Comparison of ENCODE assay signal across 8 cellular contexts in the genomic region with DNA sequence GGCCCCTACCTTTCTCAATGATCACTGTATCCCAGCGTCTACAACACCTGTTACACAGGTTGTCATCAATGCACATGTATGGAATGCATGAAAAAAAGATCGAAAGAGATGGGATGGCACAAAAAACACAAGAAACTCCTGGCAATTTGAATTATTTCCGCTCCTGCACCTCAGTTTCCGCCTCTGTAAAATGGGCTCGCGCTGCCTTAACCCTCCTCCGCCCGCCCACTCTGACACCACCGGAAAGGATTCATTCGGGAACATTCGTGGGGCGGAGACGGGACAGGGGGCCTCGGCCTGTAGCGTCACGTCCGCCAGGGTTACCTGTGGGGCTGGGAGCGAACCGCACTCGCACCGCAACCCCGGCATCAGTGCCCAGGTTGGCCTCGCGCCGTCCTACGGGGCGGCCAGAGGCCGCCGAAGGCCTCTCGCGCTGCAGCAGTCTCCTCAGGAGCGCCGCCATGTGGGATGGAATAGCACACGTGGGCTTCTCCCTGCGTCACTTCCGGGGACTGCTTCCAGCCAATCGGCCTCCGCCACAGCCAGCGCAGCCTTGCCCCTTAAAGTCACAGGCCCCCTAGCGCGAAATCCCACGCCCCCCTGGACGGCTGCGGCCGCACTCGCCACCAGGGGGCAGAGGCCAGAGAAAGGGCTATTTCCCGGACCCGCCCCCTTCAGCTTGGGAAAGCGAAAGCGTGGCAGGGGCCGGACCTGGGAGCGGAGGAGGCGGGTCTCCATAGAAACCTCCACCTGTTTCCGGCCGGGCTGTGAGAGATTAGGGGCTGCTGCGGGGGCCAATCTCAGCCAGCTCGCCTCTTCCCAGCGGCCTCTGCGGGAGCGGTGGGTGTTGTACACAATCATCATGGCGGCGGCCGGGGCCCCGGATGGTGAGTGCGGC. TPM values are rescaled to one million over a fixed set of nuclear protein-coding genes. Genes with fewer than 3 reads are reported as not detected.
DNase-seq lines count a peak whose midpoint lies in the region; ATAC-seq and TF ChIP-seq lines count a peak whose summit lies in the region.

Gene EARS2, minus strand, starts transcription at position 470 of the 898 bp plus-strand sequence. Its CDS starts 7 bp downstream, at position 463.
A gene with protein sequence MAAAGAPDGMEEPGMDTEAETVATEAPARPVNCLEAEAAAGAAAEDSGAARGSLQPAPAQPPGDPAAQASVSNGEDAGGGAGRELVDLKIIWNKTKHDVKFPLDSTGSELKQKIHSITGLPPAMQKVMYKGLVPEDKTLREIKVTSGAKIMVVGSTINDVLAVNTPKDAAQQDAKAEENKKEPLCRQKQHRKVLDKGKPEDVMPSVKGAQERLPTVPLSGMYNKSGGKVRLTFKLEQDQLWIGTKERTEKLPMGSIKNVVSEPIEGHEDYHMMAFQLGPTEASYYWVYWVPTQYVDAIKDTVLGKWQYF (plus strand): TSS at position 847 of the 898 bp plus-strand sequence. CDS start 16 bp downstream, at position 863.

- H3K4me3 ChIP-seq in right cardiac atrium (ENCODE audit: low read length) (peak within 1 kb of the TSS; percentile 76), vagina (peak within 1 kb of the TSS; percentile 78 to 86)

- H3K27ac ChIP-seq in right cardiac atrium (ENCODE audit: low read length) (peak within 1 kb of the TSS; percentile 61), vagina (peak within 1 kb of the TSS; percentile 91)

- 2% methylated on average over 65 of the region's 65 CpGs for whole genome bisulfite sequencing in right cardiac atrium

- no peaks in the 10 kb centered on the region for H3K27me3 ChIP-seq in right cardiac atrium (ENCODE audit: control insufficient read depth, insufficient read depth)
- H3K27me3 ChIP-seq in vagina: no peaks in the 10 kb centered on the region

- DNase-seq in NCI-H187 (lab: John Stamatoyannopoulos, UW) (peak; percentile 80 to 89), T-helper 2 cell (peak; percentile 80 to 98 (median 97)), anterior cingulate cortex (lab: John Stamatoyannopoulos, UW) (peak; percentile 86 to 100 (median 96)), right cardiac atrium (peak; percentile 98 to 99 (median 99)), putamen (ENCODE audit: low spot score) (peak; percentile 97), vagina (ENCODE audit: extremely low spot score in 2 of 2) (peak; percentile 97 to 98)

- H3K9me3 ChIP-seq in right cardiac atrium (ENCODE audit: control insufficient read depth, low read length): no peaks in the 10 kb centered on the region
- no peaks in the 10 kb centered on the region for H3K9me3 ChIP-seq in vagina

- ATAC-seq in GM18499 (IDR thresholded peaks at IDR 0.05; ENCODE audit: insufficient read depth, unreplicated experiment) (peak; percentile 83), HG02943 (IDR thresholded peaks at IDR 0.05; ENCODE audit: low read depth, unreplicated experiment) (peak; percentile 91), right cardiac atrium (peak; percentile 98)

- H3K36me3 ChIP-seq in vagina: peaks cover 0 to 31% of the 10 kb centered on the region in 2 donors

- H3K4me1 ChIP-seq in right cardiac atrium (ENCODE audit: control insufficient read depth, insufficient read depth, low read length) (peaks cover 6% of the 10 kb centered on the region), vagina (peaks cover 42% of the 10 kb centered on the region)

- no peak for TF ChIP-seq POLR2A in vagina (IDR thresholded peaks at IDR 0.05)

- TF ChIP-seq CTCF in vagina (IDR thresholded peaks at IDR 0.05): peak; percentile 65 to 91 (median 67)

- intact Hi-C loops in right cardiac atrium (cut with DNase I): loop anchor here in 3 of 4 donors (2.0 to 5.0 kb wide), 2 partner anchors 40 kb away; partner anchors contain the start of gene NDUFAB1 (in 3 of the 3)
- intact Hi-C loops in vagina (cut with DNase I): no loop called here

RNA-seq across cellular contexts. Expression of gene EARS2, which starts in this region (rescaled TPM):
- total RNA-seq in right cardiac atrium: 10 to 100 TPM; 11.0 to 18.2 (median 13.7) TPM
- 15.9 TPM for polyA plus RNA-seq in right cardiac atrium
- total RNA-seq in vagina: 46.7 TPM

RNA-seq across cellular contexts. Expression of the second gene that starts in this region (rescaled TPM):
- total RNA-seq in right cardiac atrium (10 to 100 TPM; 47.8 to 69.5 (median 61.8) TPM), vagina (57.2 TPM)
- polyA plus RNA-seq in right cardiac atrium: 20.3 TPM

Comparison
In these comparisons a context has a peak if more than half of its experiments do, and no peak if none do; other contexts are left out.
1. Peak in every context shown above with its lines: DNase-seq, ATAC-seq, H3K4me3 ChIP-seq and H3K27ac ChIP-seq.